In genomic region chr13:46639033-46639981, GRCh38 we compare ENCODE assay signal across 1 cellular context.
TF ChIP-seq lines count a peak whose summit lies in the region.

No MANE protein-coding gene starts in this region.

TF ChIP-seq in GM12878, 131 proteins besides CTCF, POLR2A, EP300 and RAD21 (continued from another document and continues in another):
- no peak for TF ChIP-seq ATF3 (IDR thresholded peaks at IDR 0.05; ENCODE audit: borderline replicate concordance, extremely low read depth, low read depth, low read length)
- TF ChIP-seq SMAD1 (IDR thresholded peaks at IDR 0.05; ENCODE audit: low read depth, partially characterized antibody): no peak
- no peak for TF ChIP-seq NR2C2 (IDR thresholded peaks at IDR 0.05; ENCODE audit: borderline replicate concordance, control insufficient read depth, insufficient read length, low read depth)
- TF ChIP-seq SUPT20H (IDR thresholded peaks at IDR 0.05; ENCODE audit: borderline replicate concordance, control insufficient read depth, low read depth, low read length): no peak
- TF ChIP-seq CEBPB (IDR thresholded peaks at IDR 0.05; ENCODE audit: borderline replicate concordance in 1 of 2, low read depth in 2 of 2, low read length in 2 of 2): no peak
- TF ChIP-seq CUX1 (IDR thresholded peaks at IDR 0.05; ENCODE audit: insufficient replicate concordance, low read depth, low read length): no peak
- TF ChIP-seq MXI1 (IDR thresholded peaks at IDR 0.05; ENCODE audit: low read depth, low read length): peak; percentile 42; the same call in 1 of the 2 replicates
- peak; percentile 70 for TF ChIP-seq JUNB (IDR thresholded peaks at IDR 0.05)
- TF ChIP-seq ZNF217 (IDR thresholded peaks at IDR 0.05): peak; percentile 91
- no peak for TF ChIP-seq STAT3 (IDR thresholded peaks at IDR 0.05; ENCODE audit: low read depth, low read length)
- no peak for TF ChIP-seq HSF1 (IDR thresholded peaks at IDR 0.05; ENCODE audit: low read depth, low read length)
- no peak for TF ChIP-seq SRF (IDR thresholded peaks at IDR 0.05; ENCODE audit: low read depth in 2 of 2, low read length in 2 of 2)
- peak; percentile 61; the same call in 1 of the 2 replicates for TF ChIP-seq SMARCA5 (IDR thresholded peaks at IDR 0.05)
- no peak for TF ChIP-seq CEBPZ (IDR thresholded peaks at IDR 0.05; ENCODE audit: low read depth, low read length)
- no peak for TF ChIP-seq RFX5 (IDR thresholded peaks at IDR 0.05; ENCODE audit: low read depth, low read length)
- TF ChIP-seq BCL3 (IDR thresholded peaks at IDR 0.05; ENCODE audit: borderline replicate concordance, insufficient read depth, low read depth, low read length, poor library complexity, severe bottlenecking): no peak
- TF ChIP-seq CHD2 (IDR thresholded peaks at IDR 0.05; ENCODE audit: borderline replicate concordance, low read depth, low read length): no peak; the same call in 1 of the 2 replicates
- no peak for TF ChIP-seq EGR1 (IDR thresholded peaks at IDR 0.05; ENCODE audit: borderline replicate concordance in 1 of 2, low read depth in 2 of 2, low read length in 2 of 2)
- no peak for TF ChIP-seq BRCA1 (IDR thresholded peaks at IDR 0.05; ENCODE audit: low read depth, low read length)
- TF ChIP-seq USF1 (IDR thresholded peaks at IDR 0.05; ENCODE audit: borderline replicate concordance, extremely low read length, insufficient read depth, low read depth, low read length): no peak
- TF ChIP-seq ZNF274 (IDR thresholded peaks at IDR 0.05; ENCODE audit: insufficient read depth, insufficient read length): no peak
- no peak for TF ChIP-seq HDAC2 (IDR thresholded peaks at IDR 0.05)
- no peak for TF ChIP-seq SREBF2 (IDR thresholded peaks at IDR 0.05; ENCODE audit: low read length)
- peak; percentile 91 for TF ChIP-seq RELB (IDR thresholded peaks at IDR 0.05; ENCODE audit: low read depth)
- peak; percentile 84 for TF ChIP-seq BCL11A (IDR thresholded peaks at IDR 0.05; ENCODE audit: low read depth, low read length)
- TF ChIP-seq PBX3 (IDR thresholded peaks at IDR 0.05; ENCODE audit: insufficient replicate concordance, low read depth, low read length): peak; percentile 44
- TF ChIP-seq IKZF1 (conservative IDR thresholded peaks at IDR 0.05): peak; percentile 96
- TF ChIP-seq PKNOX1 (IDR thresholded peaks at IDR 0.05): peak; percentile 70
- TF ChIP-seq SUZ12 (IDR thresholded peaks at IDR 0.05; ENCODE audit: unreplicated experiment): no peak
- TF ChIP-seq CBX3 (IDR thresholded peaks at IDR 0.05; ENCODE audit: borderline replicate concordance, low read depth): no peak
- no peak for TF ChIP-seq MAX (IDR thresholded peaks at IDR 0.05; ENCODE audit: low read depth, low read length)
- TF ChIP-seq SIX5 (IDR thresholded peaks at IDR 0.05; ENCODE audit: low read depth, low read length, severe bottlenecking): no peak
- TF ChIP-seq ZBED1 (IDR thresholded peaks at IDR 0.05; ENCODE audit: borderline replicate concordance): no peak
- peak; percentile 5; the same call in 1 of the 2 replicates for TF ChIP-seq USF2 (IDR thresholded peaks at IDR 0.05; ENCODE audit: borderline replicate concordance, low read depth, low read length)
- TF ChIP-seq FOXK2 (IDR thresholded peaks at IDR 0.05): no peak
- TF ChIP-seq DPF2 (IDR thresholded peaks at IDR 0.05): peak; percentile 96
- TF ChIP-seq MYC (IDR thresholded peaks at IDR 0.05; ENCODE audit: insufficient read depth, insufficient read length, insufficient replicate concordance, low read length, severe bottlenecking): no peak
- TF ChIP-seq NRF1 (conservative IDR thresholded peaks at IDR 0.05; ENCODE audit: low read depth, low read length): no peak
